17 cellular contexts compared by ENCODE assay signal in genomic region chr3:132004571-132004970, GRCh38. TPM values are rescaled to one million over a fixed set of nuclear protein-coding genes. Genes with fewer than 3 reads are reported as not detected.
"Had no signal": no experiment of that assay in that cellular context is flagged by ENCODE, and none has a peak within 500 bp of the region (broad histone marks: within the 10 kb centered on the region; RNA-seq: fewer than 3 reads in every experiment).

No MANE protein-coding gene starts in this region.

- H3K27me3 Mint-ChIP-seq: activated naive CD4-positive, alpha-beta T cell treated with anti-CD3 and anti-CD28 coated beads, Interleukin-2, amount 50 U/mL, for 24 hours; effector memory CD8-positive, alpha-beta T cell had no signal

- DNase-seq: activated CD4-positive, alpha-beta T cell treated with anti-CD3 and anti-CD28 coated beads, Interleukin-2, amount 50 U/mL, for 4 hours; activated CD4-positive, CD25-positive, alpha-beta regulatory T cell; activated effector memory CD4-positive, alpha-beta T cell treated with Interleukin-2 at 50 U/mL for 16 hours; activated T-cell treated with anti-CD3 and anti-CD28 coated beads, Interleukin-2, amount 50 U/mL, for 1 hour; caudate nucleus; cortex of kidney; effector memory CD8-positive, alpha-beta T cell; foreskin keratinocyte; immature natural killer cell; mammary epithelial cell; stimulated activated CD4-positive, alpha-beta T cell treated with anti-CD3 and anti-CD28 coated beads, Interleukin-4, amount 100 ng/mL, for 4 hours; stimulated activated naive CD8-positive, alpha-beta T cell treated with anti-CD3 and anti-CD28 coated beads, Interleukin-15, amount 100 ng/mL, for 72 hours; T-helper 2 cell had no signal

- ATAC-seq: effector memory CD8-positive, alpha-beta T cell; foreskin keratinocyte; stimulated activated naive CD8-positive, alpha-beta T cell treated with anti-CD3 and anti-CD28 coated beads, Interleukin-15, amount 100 ng/mL, for 72 hours had no signal

- H3K9me3 Mint-ChIP-seq: activated naive CD4-positive, alpha-beta T cell treated with anti-CD3 and anti-CD28 coated beads, Interleukin-2, amount 50 U/mL, for 24 hours; effector memory CD8-positive, alpha-beta T cell; nephron; stimulated activated naive CD8-positive, alpha-beta T cell treated with anti-CD3 and anti-CD28 coated beads, Interleukin-15, amount 100 ng/mL, for 72 hours had no signal

- H3K36me3 Mint-ChIP-seq: activated naive CD4-positive, alpha-beta T cell treated with anti-CD3 and anti-CD28 coated beads, Interleukin-2, amount 50 U/mL, for 24 hours; immature natural killer cell had no signal

- H3K4me1 Mint-ChIP-seq: activated naive CD4-positive, alpha-beta T cell treated with anti-CD3 and anti-CD28 coated beads, Interleukin-2, amount 50 U/mL, for 24 hours; immature natural killer cell; nephron; stimulated activated naive CD8-positive, alpha-beta T cell treated with anti-CD3 and anti-CD28 coated beads, Interleukin-15, amount 100 ng/mL, for 72 hours had no signal

- H3K27ac Mint-ChIP-seq: activated naive CD4-positive, alpha-beta T cell treated with anti-CD3 and anti-CD28 coated beads, Interleukin-2, amount 50 U/mL, for 24 hours; effector memory CD8-positive, alpha-beta T cell; immature natural killer cell; nephron; stimulated activated naive CD8-positive, alpha-beta T cell treated with anti-CD3 and anti-CD28 coated beads, Interleukin-15, amount 100 ng/mL, for 72 hours had no signal

- H3K4me3 Mint-ChIP-seq: activated naive CD4-positive, alpha-beta T cell treated with anti-CD3 and anti-CD28 coated beads, Interleukin-2, amount 50 U/mL, for 24 hours; effector memory CD8-positive, alpha-beta T cell; immature natural killer cell; nephron; stimulated activated naive CD8-positive, alpha-beta T cell treated with anti-CD3 and anti-CD28 coated beads, Interleukin-15, amount 100 ng/mL, for 72 hours had no signal

RNA-seq across cellular contexts. Expression of gene CPNE4, which starts 30.2 kb away (rescaled TPM):
- total RNA-seq: foreskin keratinocyte, osteocyte, pulmonary artery endothelial cell had no signal
